ENCODE assay signal across 10 cellular contexts in genomic region chr7:142795339-142795863, GRCh38. TPM values are rescaled to one million over a fixed set of nuclear protein-coding genes. Genes with fewer than 3 reads are reported as not detected.
A peak's percentile ranks its signal among the peaks of the same experiment; 100 is the strongest.
DNase-seq lines count a peak whose midpoint lies in the region; ATAC-seq, FAIRE-seq and TF ChIP-seq lines count a peak whose summit lies in the region.
"Had no signal": no experiment of that assay in that cellular context is flagged by ENCODE, and none has a peak within 500 bp of the region (broad histone marks: within the 10 kb centered on the region; RNA-seq: fewer than 3 reads in every experiment).

No MANE protein-coding gene starts in this region.

- no peaks in the 10 kb centered on the region for H3K9me3 ChIP-seq in HUES48 (ENCODE audit: control insufficient read depth, insufficient read depth, low read length)
- H3K9me3 ChIP-seq in Caco-2: no peaks in the 10 kb centered on the region

- H3K27me3 Mint-ChIP-seq in activated CD4-positive, alpha-beta T cell treated with anti-CD3 and anti-CD28 coated beads for 36 hours: no peaks in the 10 kb centered on the region
- H3K27me3 Mint-ChIP-seq in Caco-2 (ENCODE audit: insufficient read depth, unreplicated experiment): peaks cover 10% of the 10 kb centered on the region

- POLR2A ChIA-PET in activated CD4-positive, alpha-beta T cell treated with anti-CD3 and anti-CD28 coated beads for 36 hours (lab: Charles Lee): interaction anchor here (5.6 to 6.7 kb wide), 2 partner anchors 10 to 14 kb away, joined by 112 to 176 read pairs; no protein-coding TSS in a partner anchor
- POLR2A ChIA-PET in Caco-2 (lab: Charles Lee): no interaction called here

- CTCF ChIA-PET in activated CD4-positive, alpha-beta T cell treated with anti-CD3 and anti-CD28 coated beads for 36 hours (lab: Charles Lee): interaction anchor here (0.7 to 9.0 kb wide), 5 partner anchors 10 to 260 kb away, joined by 3 to 182 read pairs (median 3); no protein-coding TSS in a partner anchor
- CTCF ChIA-PET in Caco-2 (lab: Charles Lee): no interaction called here

- H3K27ac Mint-ChIP-seq in activated CD4-positive, alpha-beta T cell treated with anti-CD3 and anti-CD28 coated beads for 36 hours: peak overlapping the region; percentile 99
- H3K27ac Mint-ChIP-seq in Caco-2 (ENCODE audit: unreplicated experiment): no peak overlapping the region

- H3K27me3 ChIP-seq in HUES48 (ENCODE audit: control insufficient read depth, insufficient read depth, low read length): peaks cover 71% of the 10 kb centered on the region
- H3K27me3 ChIP-seq in bronchial epithelial cell (ENCODE audit: control insufficient read depth, insufficient read depth, low read length): peaks cover 19% of the 10 kb centered on the region
- no peaks in the 10 kb centered on the region; the same call in 1 of the 2 replicates for H3K27me3 ChIP-seq in Caco-2 (replicated peaks; ENCODE audit: control insufficient read depth, insufficient read depth, low read length)

- ATAC-seq in activated CD4-positive, alpha-beta T cell treated with anti-CD3 and anti-CD28 coated beads for 36 hours: peak; percentile 34
- no peak for ATAC-seq in GM18519 (IDR thresholded peaks at IDR 0.05; ENCODE audit: low FRiP score, unreplicated experiment)
- ATAC-seq in HG03571 (IDR thresholded peaks at IDR 0.05; ENCODE audit: unreplicated experiment): no peak

- H3K9ac ChIP-seq in HUES48 (ENCODE audit: low read depth, low read length): peak overlapping the region; percentile 55; the same call in 1 of the 2 replicates

- peak overlapping the region; percentile 73 for H3K27ac ChIP-seq in HUES48 (ENCODE audit: low read depth, low read length)

- FAIRE-seq in bronchial epithelial cell (lab: Jason Lieb, UNC): no peak
- FAIRE-seq: endometrium had no signal

- peaks cover 83% of the 10 kb centered on the region for H3K36me3 Mint-ChIP-seq in activated CD4-positive, alpha-beta T cell treated with anti-CD3 and anti-CD28 coated beads for 36 hours (ENCODE audit: low read depth)
- no peaks in the 10 kb centered on the region for H3K36me3 Mint-ChIP-seq in Caco-2 (ENCODE audit: insufficient read depth, unreplicated experiment)

- BruUV-seq in Caco-2 (replicated peaks; lab: Mats Ljungman, UMichigan): no TSS peak

- peaks cover 49% of the 10 kb centered on the region for H3K4me1 Mint-ChIP-seq in activated CD4-positive, alpha-beta T cell treated with anti-CD3 and anti-CD28 coated beads for 36 hours
- no peaks in the 10 kb centered on the region for H3K4me1 Mint-ChIP-seq in Caco-2 (ENCODE audit: low read depth, unreplicated experiment)

- H3K4me1 ChIP-seq in HUES48 (ENCODE audit: control insufficient read depth, insufficient read depth, low read length) (peaks cover 38% of the 10 kb centered on the region), Caco-2 (no peaks in the 10 kb centered on the region)

- peak; percentile 82 for DNase-seq in activated CD4-positive, alpha-beta T cell treated with anti-CD3 and anti-CD28 coated beads for 36 hours
- DNase-seq in bronchial epithelial cell (ENCODE audit: low read depth) (peak; percentile 64), Caco-2 (no peak), NCI-H1105 treated with DMSO at 0.1 percent for 48 hours (lab: John Stamatoyannopoulos, UW) (no peak)
- peak; percentile 65 for DNase-seq in stimulated activated CD4-positive, alpha-beta T cell treated with anti-CD3 and anti-CD28 coated beads, Interleukin-1b, Interleukin-23, amount 100 ng/mL, for 48 hours

- H3K4me3 Mint-ChIP-seq in activated CD4-positive, alpha-beta T cell treated with anti-CD3 and anti-CD28 coated beads for 36 hours: peak overlapping the region; percentile 99
- H3K4me3 Mint-ChIP-seq in Caco-2 (ENCODE audit: unreplicated experiment): no peak overlapping the region

- TF ChIP-seq CTCF in bronchial epithelial cell (IDR thresholded peaks at IDR 0.05; ENCODE audit: insufficient read depth, low read length, severe bottlenecking) (no peak), Caco-2 (IDR thresholded peaks at IDR 0.05; ENCODE audit: insufficient read depth in 1 of 2, low read depth in 1 of 2, low read length in 1 of 2, severe bottlenecking in 1 of 2, unreplicated experiment in 1 of 2) (no peak)

- intact Hi-C loops in activated CD4-positive, alpha-beta T cell treated with anti-CD3 and anti-CD28 coated beads for 36 hours (cut with DNase I, micrococcal nuclease): loop anchor here (2.0 to 5.0 kb wide), 3 partner anchors 13 to 403 kb away; no protein-coding TSS in a partner anchor
- intact Hi-C loops in Caco-2 (cut with micrococcal nuclease; ENCODE audit: unreplicated experiment): no loop called here

- H3K4me3 ChIP-seq in HUES48 (ENCODE audit: low read depth, low read length): peak overlapping the region; percentile 74
- H3K4me3 ChIP-seq in bronchial epithelial cell (ENCODE audit: low read depth, low read length): no peak overlapping the region
- H3K4me3 ChIP-seq in Caco-2 (ENCODE audit: low read depth, low read length): no peak overlapping the region
- H3K4me3 ChIP-seq: lung had no signal

- H3K9me3 Mint-ChIP-seq in activated CD4-positive, alpha-beta T cell treated with anti-CD3 and anti-CD28 coated beads for 36 hours (ENCODE audit: low read depth): no peaks in the 10 kb centered on the region
- no peaks in the 10 kb centered on the region for H3K9me3 Mint-ChIP-seq in Caco-2 (ENCODE audit: unreplicated experiment)

- H3K36me3 ChIP-seq in HUES48 (ENCODE audit: control insufficient read depth, insufficient read depth, low read length): no peaks in the 10 kb centered on the region
- H3K36me3 ChIP-seq in bronchial epithelial cell (ENCODE audit: control insufficient read depth, insufficient read depth, low read length): no peaks in the 10 kb centered on the region
- no peaks in the 10 kb centered on the region for H3K36me3 ChIP-seq in Caco-2 (ENCODE audit: control insufficient read depth, insufficient read depth, low read length)

RNA-seq across cellular contexts. Expression of gene PRSS2, which starts 24.6 kb away (rescaled TPM):
- total RNA-seq in activated CD4-positive, alpha-beta T cell treated with anti-CD3 and anti-CD28 coated beads for 36 hours: not detected
- not detected in 2 replicates for total RNA-seq in bronchial epithelial cell
- 8.8 and 9.3 TPM in 2 replicates for total RNA-seq in Caco-2 (2022)

RNA-seq across cellular contexts. Expression of gene PRSS1, which starts 46.1 kb away (rescaled TPM):
- total RNA-seq in activated CD4-positive, alpha-beta T cell treated with anti-CD3 and anti-CD28 coated beads for 36 hours: not detected
- under 0.01 TPM in 1 of 2 replicates, not detected in the other for total RNA-seq in bronchial epithelial cell
- 18.1 TPM in 2 replicates for total RNA-seq in Caco-2 (2022)

RNA-seq across cellular contexts. Expression of gene EPHB6, which starts 59.5 kb away (rescaled TPM):
- total RNA-seq in activated CD4-positive, alpha-beta T cell treated with anti-CD3 and anti-CD28 coated beads for 36 hours: 10 to 100 TPM; 14.7 to 15.1 TPM
- total RNA-seq in bronchial epithelial cell: under 0.01 and 0.77 TPM in 2 replicates
- total RNA-seq in Caco-2 (2022): 2.7 and 3.9 TPM in 2 replicates

Comparison
In these comparisons a context has a peak if more than half of its experiments do, and no peak if none do; other contexts are left out.
1. DNase-seq: peak in activated CD4-positive, alpha-beta T cell treated with anti-CD3 and anti-CD28 coated beads for 36 hours (single experiment), bronchial epithelial cell (single experiment) and stimulated activated CD4-positive, alpha-beta T cell treated with anti-CD3 and anti-CD28 coated beads, Interleukin-1b, Interleukin-23, amount 100 ng/mL, for 48 hours (single experiment); none in Caco-2 (0 of 2) and NCI-H1105 treated with DMSO at 0.1 percent for 48 hours (single experiment).
2. RNA of gene PRSS1, which starts 46.1 kb away (total RNA-seq): 18.1 TPM in Caco-2; not detected in activated CD4-positive, alpha-beta T cell treated with anti-CD3 and anti-CD28 coated beads for 36 hours and under 0.01 TPM in bronchial epithelial cell; every median in the first group is over 10 times any median in the second.